Comparison of ENCODE assay signal across 8 cellular contexts in the genomic region with DNA sequence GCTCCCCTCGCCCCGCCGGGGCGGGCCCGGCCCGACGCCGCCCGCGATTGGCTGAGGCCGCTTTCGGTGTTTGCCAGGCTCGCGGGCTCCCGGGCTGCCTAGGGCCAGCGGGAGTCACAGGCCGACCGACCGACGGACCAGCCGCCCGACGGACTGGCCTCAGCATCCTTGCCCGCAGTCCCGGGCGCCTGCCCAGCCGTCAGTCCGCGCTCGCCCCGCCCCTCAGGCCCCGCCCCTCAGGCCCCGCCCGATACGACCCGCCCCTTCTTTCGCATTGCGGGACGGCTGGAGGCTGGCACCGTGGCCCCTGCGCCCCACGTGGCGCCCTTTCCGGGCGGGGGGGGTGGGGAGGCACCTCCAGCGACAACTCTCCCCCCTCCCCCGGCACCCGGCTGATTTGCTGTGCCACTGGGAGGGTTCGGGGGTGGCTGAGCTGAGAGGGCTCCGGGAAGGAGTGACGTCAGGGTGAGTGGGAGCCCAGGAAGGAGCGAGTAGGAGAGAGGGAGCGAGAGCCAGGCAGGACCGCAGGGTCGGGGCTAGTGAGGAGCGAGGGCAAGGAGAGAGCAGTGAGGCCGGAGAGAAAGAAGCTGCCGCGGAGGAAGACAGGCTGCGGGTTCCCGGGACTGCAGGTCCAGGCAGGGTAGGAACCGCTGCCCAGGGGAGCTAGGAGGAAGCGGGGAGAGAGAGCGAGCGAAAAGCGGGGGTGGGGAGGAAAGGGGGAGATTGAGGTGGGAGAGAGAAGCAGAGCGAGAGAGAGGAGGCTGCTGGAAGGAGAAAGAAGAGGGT. TPM values are rescaled to one million over a fixed set of nuclear protein-coding genes. Genes with fewer than 3 reads are reported as not detected.
DNase-seq lines count a peak whose midpoint lies in the region; ATAC-seq and TF ChIP-seq lines count a peak whose summit lies in the region.

TSS of gene ASPHD1 (plus strand) at position 387 of the 786 bp plus-strand sequence. CDS start 484 bp downstream, outside the sequence.

- DNase-seq in AG09309 (ENCODE audit: low read depth), result peak; percentile 59
- peak; percentile 75 for DNase-seq in GM19240 (ENCODE audit: insufficient read length, low spot score)
- peak; percentile 66 for DNase-seq in LoVo (ENCODE audit: low spot score)
- DNase-seq in SW 1271 (lab: John Stamatoyannopoulos, UW), result peak; percentile 49 to 73
- DNase-seq in amygdala (lab: John Stamatoyannopoulos, UW), result peak; percentile 23 to 100 (median 84)
- peak; percentile 84 for DNase-seq in left ventricle myocardium superior
- peak; percentile 74 to 98 (median 87) for DNase-seq in posterior cingulate gyrus

- WGBS in urinary bladder, result 1% methylated on average over 67 of the region's 67 CpGs

- no peak within 1 kb of the TSS for H3K27ac ChIP-seq in urinary bladder (ENCODE audit: low read depth)

- no peaks in the 10 kb centered on the region for H3K4me1 ChIP-seq in urinary bladder (ENCODE audit: insufficient read depth)

- TF ChIP-seq CTCF in AG09309 (IDR thresholded peaks at IDR 0.05; ENCODE audit: control insufficient read depth, insufficient read depth, low read depth, low read length, missing control alignments), result no peak

- peak within 1 kb of the TSS; percentile 72 for H3K4me3 ChIP-seq in AG09309 (ENCODE audit: control insufficient read depth, low read depth, low read length)
- H3K4me3 ChIP-seq in urinary bladder (ENCODE audit: low read depth, low read length), result peak within 1 kb of the TSS; percentile 55

- ATAC-seq in left ventricle myocardium superior, result peak; percentile 91

- no peaks in the 10 kb centered on the region for H3K36me3 ChIP-seq in urinary bladder (ENCODE audit: insufficient read depth)

- intact Hi-C loops in left ventricle myocardium superior (cut with micrococcal nuclease), result no loop called here
- intact Hi-C loops in posterior cingulate gyrus (cut with DNase I), result loop anchor here (2.0 kb wide), 2 partner anchors 27 to 93 kb away; partner anchors contain the start of genes KCTD13 and MAZ

RNA-seq across cellular contexts. Expression of gene ASPHD1, which starts in this region (rescaled TPM):
- 0.37 TPM for total RNA-seq in left ventricle myocardium superior
- 0.16 TPM for total RNA-seq in urinary bladder
- polyA plus RNA-seq in urinary bladder, result 1.1 TPM

Comparison
In these comparisons a context has a peak if more than half of its experiments do, and no peak if none do; other contexts are left out.
1. Peak in DNase-seq and ATAC-seq in left ventricle myocardium superior; RNA of the gene not detected or under 1 TPM.